In genomic region chr2:62267687-62268086, GRCh38 we compare ENCODE assay signal across 1 cellular context.
A peak's percentile ranks its signal among the peaks of the same experiment; 100 is the strongest.
TF ChIP-seq lines count a peak whose summit lies in the region.

No MANE protein-coding gene starts in this region.

TF ChIP-seq in K562, 482 proteins besides CTCF, POLR2A, EP300 and RAD21 (continued from another document):
- TF ChIP-seq CHAMP1 (IDR thresholded peaks at IDR 0.05) (no peak), CEBPB (tag; IDR thresholded peaks at IDR 0.05) (peak; percentile 36; the same call in 1 of the 2 replicates)
